8 cellular contexts compared by ENCODE assay signal in genomic region chr7:140646931-140647647, GRCh38. TPM values are rescaled to one million over a fixed set of nuclear protein-coding genes. Genes with fewer than 3 reads are reported as not detected.
DNase-seq lines count a peak whose midpoint lies in the region; ATAC-seq and TF ChIP-seq lines count a peak whose summit lies in the region.

No MANE protein-coding gene starts in this region.

- no peak overlapping the region for H3K27ac ChIP-seq in HEK293 (ENCODE audit: extremely low read depth, low read depth, low read length)
- peak overlapping the region; percentile 72 for H3K27ac ChIP-seq in WERI-Rb-1

- H3K27ac Mint-ChIP-seq in natural killer cell treated with Interleukin-12 subunit alpha and Interleukin-12 subunit beta and Interleukin-15 and Interleukin-18, amount 100 ng/mL, for 72 hours, result no peak overlapping the region

- H3K4me1 Mint-ChIP-seq in natural killer cell treated with Interleukin-12 subunit alpha and Interleukin-12 subunit beta and Interleukin-15 and Interleukin-18, amount 100 ng/mL, for 72 hours (ENCODE audit: low read depth in 2 of 2), result peaks cover 0 to 8% of the 10 kb centered on the region in 2 donors

- peak; percentile 72 for DNase-seq in 8988T
- DNase-seq in G401 (ENCODE audit: low spot score), result peak; percentile 78
- peak; percentile 8 for DNase-seq in NCI-H128 (lab: John Stamatoyannopoulos, UW; ENCODE audit: unreplicated experiment)
- DNase-seq in WERI-Rb-1, result peak; percentile 86
- no peak for DNase-seq in epithelial cell of proximal tubule (ENCODE audit: low read depth)
- DNase-seq in natural killer cell treated with Interleukin-12 subunit alpha and Interleukin-12 subunit beta and Interleukin-15 and Interleukin-18, amount 100 ng/mL, for 72 hours (ENCODE audit: low spot score), result peak; percentile 69
- no peak for DNase-seq in SKM-1 (lab: John Stamatoyannopoulos, UW; ENCODE audit: unreplicated experiment)

- peaks cover 11 to 14% of the 10 kb centered on the region in 2 donors for H3K27me3 Mint-ChIP-seq in natural killer cell treated with Interleukin-12 subunit alpha and Interleukin-12 subunit beta and Interleukin-15 and Interleukin-18, amount 100 ng/mL, for 72 hours

- no peaks in the 10 kb centered on the region for H3K27me3 ChIP-seq in WERI-Rb-1 (ENCODE audit: insufficient read depth, low read depth, severe bottlenecking)

- no peaks in the 10 kb centered on the region for H3K9me3 Mint-ChIP-seq in natural killer cell treated with Interleukin-12 subunit alpha and Interleukin-12 subunit beta and Interleukin-15 and Interleukin-18, amount 100 ng/mL, for 72 hours

- ATAC-seq in natural killer cell treated with Interleukin-12 subunit alpha and Interleukin-12 subunit beta and Interleukin-15 and Interleukin-18, amount 100 ng/mL, for 72 hours, result peak; percentile 78 to 80

- H3K9me3 ChIP-seq in HEK293 (ENCODE audit: control insufficient read depth, insufficient read depth, low read depth, low read length), result no peaks in the 10 kb centered on the region
- no peaks in the 10 kb centered on the region for H3K9me3 ChIP-seq in WERI-Rb-1 (ENCODE audit: severe bottlenecking)

- H3K36me3 ChIP-seq in HEK293 (ENCODE audit: control insufficient read depth in 2 of 2, insufficient read depth in 1 of 2, low read length in 2 of 2) (no peaks in the 10 kb centered on the region), WERI-Rb-1 (no peaks in the 10 kb centered on the region)

- H3K4me3 ChIP-seq in HEK293 (ENCODE audit: low read depth, low read length) (no peak overlapping the region), WERI-Rb-1 (ENCODE audit: low read depth, low read length) (no peak overlapping the region), epithelial cell of proximal tubule (ENCODE audit: low read depth, low read length) (no peak overlapping the region)

- no peaks in the 10 kb centered on the region for H3K4me1 ChIP-seq in HEK293 (ENCODE audit: control insufficient read depth, insufficient read depth, low read length)

- no peaks in the 10 kb centered on the region for H3K36me3 Mint-ChIP-seq in natural killer cell treated with Interleukin-12 subunit alpha and Interleukin-12 subunit beta and Interleukin-15 and Interleukin-18, amount 100 ng/mL, for 72 hours

- POLR2A ChIA-PET in HEK293 (lab: Yijun Ruan, JAX), result interaction anchor here (1.2 kb wide), 1 partner anchor 20 kb away, joined by 4 read pairs; no protein-coding TSS in a partner anchor

- CTCF ChIA-PET in HEK293 (lab: Yijun Ruan, JAX), result interaction anchor here (0.6 to 4.3 kb wide), 16 partner anchors 9 to 1196 kb away, joined by 3 to 25 read pairs (median 4); no protein-coding TSS in a partner anchor

- TF ChIP-seq CTCF in HEK293 (tag by site-specific recombination; IDR thresholded peaks at IDR 0.05) (peak; percentile 85), WERI-Rb-1 (IDR thresholded peaks at IDR 0.05; ENCODE audit: low read depth, low read length) (peak; percentile 79), epithelial cell of proximal tubule (conservative IDR thresholded peaks at IDR 0.05; ENCODE audit: low read depth, low read length) (peak; percentile 77)

- in situ Hi-C loops in G401 (cut with HindIII; ENCODE audit: low sequenced_read_pairs), result no loop called here

- H3K4me3 Mint-ChIP-seq in natural killer cell treated with Interleukin-12 subunit alpha and Interleukin-12 subunit beta and Interleukin-15 and Interleukin-18, amount 100 ng/mL, for 72 hours, result no peak overlapping the region

TF ChIP-seq in HEK293, 187 proteins besides CTCF, POLR2A, EP300 and RAD21 (continues in another document):
- no peak for TF ChIP-seq ZNF416 (tag by site-specific recombination; IDR thresholded peaks at IDR 0.05)
- no peak for TF ChIP-seq ZNF214 (tag by site-specific recombination; IDR thresholded peaks at IDR 0.05; ENCODE audit: borderline replicate concordance)
- no peak for TF ChIP-seq KLF17 (tag by site-specific recombination; IDR thresholded peaks at IDR 0.05)
- no peak for TF ChIP-seq ZNF280C (tag by site-specific recombination; IDR thresholded peaks at IDR 0.05)
- TF ChIP-seq HIC1 (tag by site-specific recombination; IDR thresholded peaks at IDR 0.05), result no peak
- no peak for TF ChIP-seq ZNF843 (tag by site-specific recombination; IDR thresholded peaks at IDR 0.05)
- TF ChIP-seq ZFP69B (tag by site-specific recombination; IDR thresholded peaks at IDR 0.05), result no peak
- TF ChIP-seq ZNF302 (tag by site-specific recombination; IDR thresholded peaks at IDR 0.05; ENCODE audit: low read depth), result no peak
- TF ChIP-seq ZNF398 (tag by site-specific recombination; IDR thresholded peaks at IDR 0.05), result peak; percentile 36; the same call in 1 of the 2 replicates
- TF ChIP-seq ZFP37 (tag by site-specific recombination; IDR thresholded peaks at IDR 0.05), result no peak
- TF ChIP-seq ZNF658 (tag by site-specific recombination; IDR thresholded peaks at IDR 0.05), result no peak
- TF ChIP-seq ZBTB17 (tag by site-specific recombination; IDR thresholded peaks at IDR 0.05), result peak; percentile 55
- no peak for TF ChIP-seq BCL11A (tag by site-specific recombination; IDR thresholded peaks at IDR 0.05; ENCODE audit: low read depth)
- TF ChIP-seq MEIS1 (CRISPR knock-in tag; IDR thresholded peaks at IDR 0.05; ENCODE audit: borderline replicate concordance), result no peak
- no peak for TF ChIP-seq MZF1 (tag by site-specific recombination; IDR thresholded peaks at IDR 0.05; ENCODE audit: borderline replicate concordance)
- peak; percentile 66 for TF ChIP-seq GLIS1 (tag by site-specific recombination; IDR thresholded peaks at IDR 0.05)

RNA-seq across cellular contexts. Expression of gene DENND2A, which starts 6.5 kb away (rescaled TPM):
- total RNA-seq in G401 (2014; rRNA removed; shearing (Covaris generic)), result 7.9 and 13.4 TPM in 2 replicates
- 27.6 and 34.4 TPM in 2 replicates for total RNA-seq in epithelial cell of proximal tubule
- not detected for total RNA-seq in natural killer cell treated with Interleukin-12 subunit alpha and Interleukin-12 subunit beta and Interleukin-15 and Interleukin-18, amount 100 ng/mL, for 72 hours

RNA-seq across cellular contexts. Expression of gene ADCK2, which starts 25.7 kb away (rescaled TPM):
- 22.3 and 26.3 TPM in 2 replicates for total RNA-seq in G401 (2014; rRNA removed; shearing (Covaris generic))
- total RNA-seq in epithelial cell of proximal tubule, result 32.3 and 36.8 TPM in 2 replicates
- 10 to 100 TPM in 1 of 2 donors, 1 to 10 TPM in 1; 8.2 to 12.2 TPM for total RNA-seq in natural killer cell treated with Interleukin-12 subunit alpha and Interleukin-12 subunit beta and Interleukin-15 and Interleukin-18, amount 100 ng/mL, for 72 hours

RNA-seq across cellular contexts. Expression of gene NDUFB2, which starts 49.4 kb away (rescaled TPM):
- 240 and 476 TPM in 2 replicates for total RNA-seq in G401 (2014; rRNA removed; shearing (Covaris generic))
- total RNA-seq in epithelial cell of proximal tubule, result 425 and 531 TPM in 2 replicates
- total RNA-seq in natural killer cell treated with Interleukin-12 subunit alpha and Interleukin-12 subunit beta and Interleukin-15 and Interleukin-18, amount 100 ng/mL, for 72 hours, result 100 to 1,000 TPM; 169 to 222 TPM

Comparison
In these comparisons a context has a peak if more than half of its experiments do, and no peak if none do; other contexts are left out.
1. DNase-seq: peak in 8988T (single experiment), G401 (single experiment), NCI-H128 (single experiment), WERI-Rb-1 (single experiment) and natural killer cell treated with Interleukin-12 subunit alpha and Interleukin-12 subunit beta and Interleukin-15 and Interleukin-18, amount 100 ng/mL, for 72 hours (single experiment); none in epithelial cell of proximal tubule (single experiment) and SKM-1 (single experiment).
2. Peak in every context shown above with its lines, with median percentiles within 50 percentile points of each other: CTCF ChIP-seq.